ENCODE assay signal across 9 cellular contexts in the genomic region with DNA sequence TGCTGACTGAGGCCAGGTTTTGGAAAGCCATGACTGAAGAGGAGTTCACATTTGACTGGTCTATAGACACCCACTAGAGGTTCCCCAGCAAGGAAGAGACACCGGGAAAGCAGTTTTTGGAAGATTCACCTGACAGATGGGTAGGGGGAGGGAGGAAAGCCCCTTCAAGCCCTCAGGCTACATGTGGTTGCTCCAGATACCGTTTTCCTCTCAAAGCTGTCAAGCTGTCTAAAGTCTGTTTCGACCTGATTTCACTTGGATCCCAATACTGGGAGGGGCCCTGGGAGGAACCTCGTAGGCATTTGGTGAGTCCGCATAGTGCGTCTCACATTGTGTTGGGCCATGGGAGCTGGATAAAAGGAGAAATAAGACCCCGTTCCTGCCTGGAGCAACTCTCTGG. TPM values are rescaled to one million over a fixed set of nuclear protein-coding genes. Genes with fewer than 3 reads are reported as not detected.
DNase-seq lines count a peak whose midpoint lies in the region; ATAC-seq and TF ChIP-seq lines count a peak whose summit lies in the region.
"Had no signal": no experiment of that assay in that cellular context is flagged by ENCODE, and none has a peak within 500 bp of the region (broad histone marks: within the 10 kb centered on the region; RNA-seq: fewer than 3 reads in every experiment).

No MANE protein-coding gene starts in this region.

- no peaks in the 10 kb centered on the region for H3K36me3 Mint-ChIP-seq in brain

- in situ Hi-C loops in G401 (cut with HindIII; ENCODE audit: low sequenced_read_pairs) = no loop called here

- TF ChIP-seq CTCF in heart left ventricle (IDR thresholded peaks at IDR 0.05) = no peak
- no peak for TF ChIP-seq CTCF in brain (conservative IDR thresholded peaks at IDR 0.05)
- no peak for TF ChIP-seq CTCF in upper lobe of left lung (IDR thresholded peaks at IDR 0.05)

- intact Hi-C loops in heart left ventricle (cut with DNase I) = loop anchor here in 3 of 10 donors (2.0 to 5.0 kb wide), 4 partner anchors 50 to 111 kb away; a partner anchor contains a TSS
- intact Hi-C loops in Right ventricle myocardium inferior (cut with DNase I) = loop anchor here (2.0 kb wide), 1 partner anchor 22 kb away; no protein-coding TSS in a partner anchor

- H3K27ac ChIP-seq in heart left ventricle = peak overlapping the region in 11 of 12 donors; percentile 92 to 100 (median 98)
- peak overlapping the region; percentile 79 to 98 (median 94) for H3K27ac ChIP-seq in upper lobe of left lung

- no peaks in the 10 kb centered on the region for H3K27me3 ChIP-seq in heart left ventricle
- no peaks in the 10 kb centered on the region for H3K27me3 ChIP-seq in mucosa of stomach (ENCODE audit: control insufficient read depth, insufficient read depth, low read length)
- peaks cover 0 to 4% (median 0%) of the 10 kb centered on the region in 4 donors for H3K27me3 ChIP-seq in upper lobe of left lung

- H3K9me3 Mint-ChIP-seq in brain = peaks cover 0 to 11% (median 0%) of the 10 kb centered on the region in 5 experiments

- H3K27ac Mint-ChIP-seq in brain = peak overlapping the region; percentile 45 to 94 (median 92)

- H3K4me3 ChIP-seq in heart left ventricle (peak overlapping the region in 5 of 12 donors; percentile 69 to 94 (median 78)), mucosa of stomach (ENCODE audit: low read length) (no peak overlapping the region), upper lobe of left lung (peak overlapping the region in 1 of 4 donors; percentile 70)

- WGBS in heart left ventricle, 4 donors = 55 to 71% (median 61%) methylated on average over 7 of the region's 7 CpGs
- WGBS in upper lobe of left lung, 2 donors = 32 to 59% methylated on average over 6 to 7 of the region's 7 CpGs

- H3K4me1 ChIP-seq in heart left ventricle = peaks cover 0 to 35% (median 22%) of the 10 kb centered on the region in 12 donors
- peaks cover 29% of the 10 kb centered on the region for H3K4me1 ChIP-seq in mucosa of stomach (ENCODE audit: control insufficient read depth, insufficient read depth, low read length)
- peaks cover 14 to 27% (median 20%) of the 10 kb centered on the region in 4 donors for H3K4me1 ChIP-seq in upper lobe of left lung

- H3K36me3 ChIP-seq in heart left ventricle (peaks cover 0 to 2% (median 0%) of the 10 kb centered on the region in 9 donors), mucosa of stomach (ENCODE audit: control insufficient read depth, insufficient read depth, low read length) (no peaks in the 10 kb centered on the region), upper lobe of left lung (no peaks in the 10 kb centered on the region)

- ATAC-seq in heart left ventricle (no peak), Right ventricle myocardium inferior (no peak), upper lobe of left lung (ENCODE audit: low FRiP score in 2 of 2) (no peak), HG03342 (IDR thresholded peaks at IDR 0.05; ENCODE audit: unreplicated experiment) (no peak), GM18520 (IDR thresholded peaks at IDR 0.05; ENCODE audit: unreplicated experiment) (no peak)

- TF ChIP-seq POLR2A in heart left ventricle (IDR thresholded peaks at IDR 0.05) = no peak
- no peak for TF ChIP-seq POLR2A in upper lobe of left lung (IDR thresholded peaks at IDR 0.05)

- H3K9me3 ChIP-seq in heart left ventricle = no peaks in the 10 kb centered on the region
- H3K9me3 ChIP-seq in mucosa of stomach (ENCODE audit: control insufficient read depth, low read length) = no peaks in the 10 kb centered on the region
- no peaks in the 10 kb centered on the region for H3K9me3 ChIP-seq in upper lobe of left lung

- H3K4me3 Mint-ChIP-seq in brain = peak overlapping the region; percentile 94 to 97 (median 95)

- peak overlapping the region; percentile 97 for H3K9ac ChIP-seq in mucosa of stomach (ENCODE audit: low read length)

- DNase-seq in heart left ventricle (no peak), Right ventricle myocardium inferior (ENCODE audit: missing footprints) (no peak), upper lobe of left lung (no peak), G401 (ENCODE audit: low spot score) (no peak)

- peaks cover 14% of the 10 kb centered on the region for H3K27me3 Mint-ChIP-seq in brain

- no peak for TF ChIP-seq EP300 in upper lobe of left lung (IDR thresholded peaks at IDR 0.05)

- H3K4me1 Mint-ChIP-seq in brain = peaks cover 42% of the 10 kb centered on the region

RNA-seq across cellular contexts. Expression of a gene that starts 1.7 kb away (rescaled TPM):
- total RNA-seq in heart left ventricle (100 to 1,000 TPM in 4 of 9 donors, 10 to 100 TPM in 5; 51.5 to 316 (median 71.1) TPM), Right ventricle myocardium inferior (143 TPM), upper lobe of left lung (100 to 1,000 TPM; 137 to 504 (median 308) TPM)
- polyA plus RNA-seq in heart left ventricle (10 to 100 TPM; 23.0 to 31.5 TPM), brain (ENCODE audit: insufficient read depth, low read depth, low replicate concordance) (56.5 TPM)
- total RNA-seq in G401 (2014; rRNA removed; shearing (Covaris generic)) = 19.3 and 25.1 TPM in 2 replicates

RNA-seq across cellular contexts. Expression of a gene that starts 15.4 kb away (rescaled TPM):
- total RNA-seq in heart left ventricle = 10 to 100 TPM; 31.6 to 87.7 (median 37.6) TPM
- polyA plus RNA-seq in heart left ventricle = 10 to 100 TPM; 39.6 to 41.0 TPM
- total RNA-seq in Right ventricle myocardium inferior = 58.3 TPM
- 8.8 TPM for polyA plus RNA-seq in brain (ENCODE audit: insufficient read depth, low read depth, low replicate concordance)
- 100 to 1,000 TPM; 123 to 605 (median 251) TPM for total RNA-seq in upper lobe of left lung
- 62.6 and 64.9 TPM in 2 replicates for total RNA-seq in G401 (2014; rRNA removed; shearing (Covaris generic))

RNA-seq across cellular contexts. Expression of a gene that starts 20.9 kb away (rescaled TPM):
- total RNA-seq in heart left ventricle (not detected), Right ventricle myocardium inferior (not detected), upper lobe of left lung (not detected)
- polyA plus RNA-seq in heart left ventricle (not detected), brain (ENCODE audit: insufficient read depth, low read depth, low replicate concordance) (not detected)
- total RNA-seq in G401 (2014; rRNA removed; shearing (Covaris generic)) = not detected in 2 replicates
- total RNA-seq: ureter had no signal

RNA-seq across cellular contexts. Expression of a gene that starts 37.6 kb away (rescaled TPM):
- 10 to 100 TPM in 8 of 9 donors, 1 to 10 TPM in 1; 8.7 to 20.3 (median 11.8) TPM for total RNA-seq in heart left ventricle
- polyA plus RNA-seq in heart left ventricle = 10 to 100 TPM; 10.7 to 30.1 TPM
- 9.8 TPM for total RNA-seq in Right ventricle myocardium inferior
- 12.0 TPM for polyA plus RNA-seq in brain (ENCODE audit: insufficient read depth, low read depth, low replicate concordance)
- 10 to 100 TPM; 18.1 to 64.9 (median 31.5) TPM for total RNA-seq in upper lobe of left lung
- total RNA-seq in G401 (2014; rRNA removed; shearing (Covaris generic)) = 44.2 TPM in 2 replicates

RNA-seq across cellular contexts. Expression of a gene that starts 48.0 kb away (rescaled TPM):
- total RNA-seq in heart left ventricle (10 to 100 TPM in 1 of 9 donors, 1 to 10 TPM in 8; 1.7 to 12.0 (median 3.6) TPM), Right ventricle myocardium inferior (3.3 TPM), upper lobe of left lung (10 to 100 TPM in 3 of 6 donors, 1 to 10 TPM in 3; 6.2 to 13.6 (median 10.0) TPM)
- polyA plus RNA-seq in heart left ventricle (1 to 10 TPM; 1.4 to 2.2 TPM), brain (ENCODE audit: insufficient read depth, low read depth, low replicate concordance) (11.2 TPM)
- total RNA-seq in G401 (2014; rRNA removed; shearing (Covaris generic)) = 17.4 and 23.9 TPM in 2 replicates
